ENCODE assay signal across 1 cellular context in the genomic region with DNA sequence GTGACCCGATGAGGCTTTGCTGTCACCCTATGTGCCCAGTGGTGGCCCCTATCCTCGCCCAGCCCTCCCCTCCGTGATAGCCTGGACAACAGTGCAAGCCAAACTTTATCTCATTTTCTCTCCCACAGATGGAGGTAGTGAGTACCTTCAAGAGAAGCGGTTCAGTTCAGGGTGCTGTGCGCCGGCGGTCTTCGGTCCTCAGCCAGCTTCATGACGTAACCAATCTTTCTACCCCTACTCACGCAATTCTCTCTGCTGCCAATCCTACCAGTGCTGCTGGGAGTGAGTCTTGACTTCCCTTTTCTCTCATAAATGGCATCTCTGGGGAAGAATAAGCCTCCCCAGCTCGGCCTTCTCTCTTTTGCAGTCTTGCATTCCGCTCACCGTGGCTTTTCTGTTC.
TF ChIP-seq lines count a peak whose summit lies in the region.

No MANE protein-coding gene starts in this region.

TF ChIP-seq in K562, 482 proteins besides CTCF, POLR2A, EP300 and RAD21:
- TF ChIP-seq DACH1 (IDR thresholded peaks at IDR 0.05; ENCODE audit: partially characterized antibody) (no peak), PHF8 (IDR thresholded peaks at IDR 0.05; ENCODE audit: borderline replicate concordance, low read length) (no peak), ZFP30 (CRISPR knock-in tag; IDR thresholded peaks at IDR 0.05; ENCODE audit: borderline replicate concordance) (no peak), RBFOX2 (IDR thresholded peaks at IDR 0.05; ENCODE audit: low read depth, low read length) (no peak), NR2F6 (CRISPR knock-in tag; IDR thresholded peaks at IDR 0.05) (no peak), SPI1 (IDR thresholded peaks at IDR 0.05; ENCODE audit: borderline replicate concordance, low read depth, low read length) (0 out of 2 replicates have a peak, but pooled peaks have one; percentile 26), ZKSCAN8 (CRISPR knock-in tag; IDR thresholded peaks at IDR 0.05) (no peak), NRF1 (conservative IDR thresholded peaks at IDR 0.05 in 1 of 2, IDR thresholded peaks at IDR 0.05 in 1 of 2) (peak; percentile 35 to 50; a peak in 2 of 4 replicates), CREM (IDR thresholded peaks at IDR 0.05; ENCODE audit: low read depth) (0 out of 2 replicates have a peak, but pooled peaks have one; percentile 8), L3MBTL2 (IDR thresholded peaks at IDR 0.05) (no peak), ATF7 (IDR thresholded peaks at IDR 0.05) (peak; percentile 63; the same call in 1 of the 2 replicates), ZC3H4 (CRISPR knock-in tag; IDR thresholded peaks at IDR 0.05; ENCODE audit: borderline replicate concordance) (no peak), ZBED1 (IDR thresholded peaks at IDR 0.05) (no peak), HDAC1 (IDR thresholded peaks at IDR 0.05) (no peak), ETS2 (tag; IDR thresholded peaks at IDR 0.05; ENCODE audit: borderline replicate concordance, poor library complexity, severe bottlenecking) (no peak), MEF2A (IDR thresholded peaks at IDR 0.05; ENCODE audit: control insufficient read depth, low read depth, low read length) (no peak)
- TF ChIP-seq, protein P1, sequence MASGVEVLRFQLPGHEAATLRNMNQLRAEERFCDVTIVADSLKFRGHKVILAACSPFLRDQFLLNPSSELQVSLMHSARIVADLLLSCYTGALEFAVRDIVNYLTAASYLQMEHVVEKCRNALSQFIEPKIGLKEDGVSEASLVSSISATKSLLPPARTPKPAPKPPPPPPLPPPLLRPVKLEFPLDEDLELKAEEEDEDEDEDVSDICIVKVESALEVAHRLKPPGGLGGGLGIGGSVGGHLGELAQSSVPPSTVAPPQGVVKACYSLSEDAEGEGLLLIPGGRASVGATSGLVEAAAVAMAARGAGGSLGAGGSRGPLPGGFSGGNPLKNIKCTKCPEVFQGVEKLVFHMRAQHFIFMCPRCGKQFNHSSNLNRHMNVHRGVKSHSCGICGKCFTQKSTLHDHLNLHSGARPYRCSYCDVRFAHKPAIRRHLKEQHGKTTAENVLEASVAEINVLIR (CRISPR knock-in tag; IDR thresholded peaks at IDR 0.05), result no peak
- TF ChIP-seq, protein P2, sequence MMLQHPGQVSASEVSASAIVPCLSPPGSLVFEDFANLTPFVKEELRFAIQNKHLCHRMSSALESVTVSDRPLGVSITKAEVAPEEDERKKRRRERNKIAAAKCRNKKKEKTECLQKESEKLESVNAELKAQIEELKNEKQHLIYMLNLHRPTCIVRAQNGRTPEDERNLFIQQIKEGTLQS (IDR thresholded peaks at IDR 0.05), result peak; percentile 30; the same call in 1 of the 2 replicates
- TF ChIP-seq, protein P2 (CRISPR knock-in tag; conservative IDR thresholded peaks at IDR 0.05), result no peak
- TF ChIP-seq, protein P3, sequence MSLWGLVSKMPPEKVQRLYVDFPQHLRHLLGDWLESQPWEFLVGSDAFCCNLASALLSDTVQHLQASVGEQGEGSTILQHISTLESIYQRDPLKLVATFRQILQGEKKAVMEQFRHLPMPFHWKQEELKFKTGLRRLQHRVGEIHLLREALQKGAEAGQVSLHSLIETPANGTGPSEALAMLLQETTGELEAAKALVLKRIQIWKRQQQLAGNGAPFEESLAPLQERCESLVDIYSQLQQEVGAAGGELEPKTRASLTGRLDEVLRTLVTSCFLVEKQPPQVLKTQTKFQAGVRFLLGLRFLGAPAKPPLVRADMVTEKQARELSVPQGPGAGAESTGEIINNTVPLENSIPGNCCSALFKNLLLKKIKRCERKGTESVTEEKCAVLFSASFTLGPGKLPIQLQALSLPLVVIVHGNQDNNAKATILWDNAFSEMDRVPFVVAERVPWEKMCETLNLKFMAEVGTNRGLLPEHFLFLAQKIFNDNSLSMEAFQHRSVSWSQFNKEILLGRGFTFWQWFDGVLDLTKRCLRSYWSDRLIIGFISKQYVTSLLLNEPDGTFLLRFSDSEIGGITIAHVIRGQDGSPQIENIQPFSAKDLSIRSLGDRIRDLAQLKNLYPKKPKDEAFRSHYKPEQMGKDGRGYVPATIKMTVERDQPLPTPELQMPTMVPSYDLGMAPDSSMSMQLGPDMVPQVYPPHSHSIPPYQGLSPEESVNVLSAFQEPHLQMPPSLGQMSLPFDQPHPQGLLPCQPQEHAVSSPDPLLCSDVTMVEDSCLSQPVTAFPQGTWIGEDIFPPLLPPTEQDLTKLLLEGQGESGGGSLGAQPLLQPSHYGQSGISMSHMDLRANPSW (CRISPR knock-in tag; IDR thresholded peaks at IDR 0.05), result no peak
- TF ChIP-seq, protein P4, sequence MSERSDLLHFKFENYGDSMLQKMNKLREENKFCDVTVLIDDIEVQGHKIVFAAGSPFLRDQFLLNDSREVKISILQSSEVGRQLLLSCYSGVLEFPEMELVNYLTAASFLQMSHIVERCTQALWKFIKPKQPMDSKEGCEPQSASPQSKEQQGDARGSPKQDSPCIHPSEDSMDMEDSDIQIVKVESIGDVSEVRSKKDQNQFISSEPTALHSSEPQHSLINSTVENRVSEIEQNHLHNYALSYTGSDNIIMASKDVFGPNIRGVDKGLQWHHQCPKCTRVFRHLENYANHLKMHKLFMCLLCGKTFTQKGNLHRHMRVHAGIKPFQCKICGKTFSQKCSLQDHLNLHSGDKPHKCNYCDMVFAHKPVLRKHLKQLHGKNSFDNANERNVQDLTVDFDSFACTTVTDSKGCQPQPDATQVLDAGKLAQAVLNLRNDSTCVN (CRISPR knock-in tag; IDR thresholded peaks at IDR 0.05), result no peak
